In the genomic region with DNA sequence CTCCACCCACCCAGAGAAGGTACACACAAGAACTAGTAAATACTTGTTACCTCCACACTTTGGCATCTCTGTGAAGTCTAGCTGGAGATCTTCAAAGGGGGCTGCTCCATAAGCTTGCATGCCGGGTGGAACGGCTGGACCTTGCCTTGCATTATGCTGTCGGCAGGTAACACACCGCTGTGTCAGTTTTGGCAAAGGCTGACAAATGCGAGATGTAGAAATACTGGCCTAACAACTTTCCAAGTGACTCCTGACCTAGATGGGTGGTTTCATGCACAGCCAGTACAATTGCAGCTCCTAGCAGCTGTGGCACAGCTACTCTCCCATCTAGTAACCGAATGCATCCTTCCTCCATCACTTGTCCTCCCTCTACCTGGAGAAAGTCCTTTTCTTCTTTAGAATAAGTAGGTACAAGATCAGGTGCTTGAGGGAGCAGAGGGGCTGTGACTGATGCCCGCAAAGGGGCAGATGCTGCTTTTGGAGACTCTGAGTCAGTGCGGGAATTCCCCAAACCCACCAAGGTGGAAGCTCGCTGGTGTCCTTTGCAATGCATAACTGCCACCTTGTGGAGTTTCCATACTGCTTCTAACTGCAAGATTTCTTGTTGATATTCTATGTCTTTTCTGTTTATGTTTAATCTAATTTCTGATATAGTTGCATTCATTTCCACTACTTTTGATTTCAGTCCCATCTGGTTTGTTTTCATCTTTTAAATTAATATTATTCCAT, we compare ENCODE assay signal across 12 cellular contexts.
DNase-seq lines count a peak whose midpoint lies in the region; ATAC-seq and TF ChIP-seq lines count a peak whose summit lies in the region.
"Had no signal": no experiment of that assay in that cellular context is flagged by ENCODE, and none has a peak within 500 bp of the region (broad histone marks: within the 10 kb centered on the region; RNA-seq: fewer than 3 reads in every experiment).

No MANE protein-coding gene starts in this region.

- H3K36me3 ChIP-seq in right lobe of liver = no peaks in the 10 kb centered on the region
- peaks cover 3% of the 10 kb centered on the region; the same call in 1 of the 2 replicates for H3K36me3 ChIP-seq in MM.1S (replicated peaks; ENCODE audit: insufficient read depth, low read length)
- H3K36me3 ChIP-seq: breast epithelium had no signal

- H3K79me2 ChIP-seq in MM.1S (ENCODE audit: low read length) = no peaks in the 10 kb centered on the region

- H3K4me3 ChIP-seq in right lobe of liver (peak overlapping the region; percentile 10 to 43 (median 32)), MM.1S (ENCODE audit: low read length) (no peak overlapping the region)
- H3K4me3 ChIP-seq: breast epithelium had no signal

- TF ChIP-seq CTCF in right lobe of liver (IDR thresholded peaks at IDR 0.05) = no peak
- TF ChIP-seq CTCF in MM.1S (IDR thresholded peaks at IDR 0.05; ENCODE audit: low read length) = no peak

- H3K4me1 ChIP-seq in right lobe of liver (peaks cover 0 to 4% (median 0%) of the 10 kb centered on the region in 4 donors), MM.1S (ENCODE audit: low read length) (no peaks in the 10 kb centered on the region)
- H3K4me1 ChIP-seq: breast epithelium had no signal

- TF ChIP-seq POLR2A in right lobe of liver (IDR thresholded peaks at IDR 0.05) = no peak

- no peaks in the 10 kb centered on the region for H3K27me3 ChIP-seq in right lobe of liver
- no peaks in the 10 kb centered on the region for H3K27me3 ChIP-seq in MM.1S (replicated peaks; ENCODE audit: insufficient read depth, low read length)
- H3K27me3 ChIP-seq: breast epithelium had no signal

- no peak for ATAC-seq in right lobe of liver
- no peak for ATAC-seq in HG02759 (IDR thresholded peaks at IDR 0.05; ENCODE audit: unreplicated experiment)

- no peaks in the 10 kb centered on the region for H4K20me1 ChIP-seq in MM.1S (ENCODE audit: insufficient read depth, low read length)

- no peak overlapping the region for H3K9ac ChIP-seq in MM.1S (ENCODE audit: low read length)
- H3K9ac ChIP-seq: SK-N-SH had no signal

- H3K9me3 ChIP-seq in right lobe of liver (no peaks in the 10 kb centered on the region), MM.1S (replicated peaks; ENCODE audit: insufficient read depth, low read length) (no peaks in the 10 kb centered on the region)

- H2AFZ ChIP-seq in MM.1S (ENCODE audit: low read length) = no peak overlapping the region

- intact Hi-C loops in right lobe of liver (cut with DNase I) = no loop called here

- DNase-seq in stimulated activated CD4-positive, alpha-beta T cell treated with anti-CD3 and anti-CD28 coated beads, Interleukin-2, amount 100 ng/mL, for 4 hours (ENCODE audit: low read depth) = peak; percentile 29
- no peak for DNase-seq in stimulated activated CD4-positive, alpha-beta T cell treated with anti-CD3 and anti-CD28 coated beads, Interleukin-2, amount 100 ng/mL, for 48 hours
- DNase-seq in activated naive CD8-positive, alpha-beta T cell treated with anti-CD3 and anti-CD28 coated beads, Interleukin-2, amount 50 U/mL, for 16 hours (ENCODE audit: low read depth, low spot score) = peak; percentile 17
- DNase-seq in right lobe of liver = peak; percentile 33 to 73 (median 68)
- DNase-seq in superior temporal gyrus (ENCODE audit: extremely low spot score) = peak; percentile 83
- DNase-seq in COLO829 (ENCODE audit: low spot score) = no peak
- DNase-seq in MM.1S = no peak
- DNase-seq: NCI-H1092 treated with DMSO at 0.1 percent for 48 hours; NK-92 treated with Interleukin-12 subunit alpha and Interleukin-12 subunit beta, amount 100 ng/mL, for 24 hours; SK-N-SH had no signal

- no peaks in the 10 kb centered on the region for H3F3A ChIP-seq in MM.1S (ENCODE audit: insufficient read depth, low read length)

- H3K4me2 ChIP-seq in MM.1S (ENCODE audit: low read depth, low read length) = no peak overlapping the region
- H3K4me2 ChIP-seq: SK-N-SH had no signal

- H3K27ac ChIP-seq in right lobe of liver = peak overlapping the region in 2 of 3 donors; percentile 19 to 24
- no peak overlapping the region for H3K27ac ChIP-seq in MM.1S (ENCODE audit: low read length)
- H3K27ac ChIP-seq: breast epithelium had no signal

- WGBS in right lobe of liver (ENCODE audit: insufficient coverage, low coverage, low lambda C conversion rate, missing lambda C conversion rate) = 55% methylated on average over 4 of the region's 9 CpGs

- H3K9me2 ChIP-seq in MM.1S (replicated peaks; ENCODE audit: insufficient read depth, low read length) = no peaks in the 10 kb centered on the region
- H3K9me2 ChIP-seq: SK-N-SH had no signal

Comparison
In these comparisons a context has a peak if more than half of its experiments do, and no peak if none do; other contexts are left out.
1. DNase-seq: peak in stimulated activated CD4-positive, alpha-beta T cell treated with anti-CD3 and anti-CD28 coated beads, Interleukin-2, amount 100 ng/mL, for 4 hours (single experiment), activated naive CD8-positive, alpha-beta T cell treated with anti-CD3 and anti-CD28 coated beads, Interleukin-2, amount 50 U/mL, for 16 hours (single experiment), right lobe of liver (3 of 3) and superior temporal gyrus (single experiment); none in stimulated activated CD4-positive, alpha-beta T cell treated with anti-CD3 and anti-CD28 coated beads, Interleukin-2, amount 100 ng/mL, for 48 hours (0 of 2), COLO829 (single experiment) and MM.1S (single experiment).